In genomic region chr5:153781325-153781724, GRCh38 we compare ENCODE assay signal across 18 cellular contexts.
"Had no signal": no experiment of that assay in that cellular context is flagged by ENCODE, and none has a peak within 500 bp of the region (broad histone marks: within the 10 kb centered on the region; RNA-seq: fewer than 3 reads in every experiment).

No MANE protein-coding gene starts in this region.

- ATAC-seq: activated naive CD4-positive, alpha-beta T cell treated with anti-CD3 and anti-CD28 coated beads, Interleukin-2, amount 50 U/mL, for 72 hours; esophagus mucosa; left ventricle myocardium superior; natural killer cell; stimulated activated naive B cell treated with anti-CD40 and anti-IgM and Interleukin-4, amounts not matched to agents 10 μg/mL and 1 μg/mL and 100 μg/mL, for 72 hours had no signal

- FAIRE-seq: astrocyte, endometrium had no signal

- H3K4me3 ChIP-seq: adrenal gland, breast epithelium, coronary artery had no signal

- H3K9me3 ChIP-seq: adrenal gland, breast epithelium had no signal

- H3K27me3 ChIP-seq: adrenal gland, breast epithelium had no signal

- H3K27ac ChIP-seq: adrenal gland, breast epithelium, coronary artery, WERI-Rb-1 had no signal

- DNase-seq: activated CD4-positive, alpha-beta T cell treated with anti-CD3 and anti-CD28 coated beads, Interleukin-2, amount 50 U/mL, for 4 hours; activated gamma-delta T cell; adrenal gland; left ventricle myocardium superior; natural killer cell; occipital lobe; posterior cingulate gyrus; retina; stimulated activated naive B cell treated with anti-CD40 and anti-IgM and Interleukin-4, amounts not matched to agents 10 μg/mL and 1 μg/mL and 100 μg/mL, for 72 hours; T-helper 1 cell; T-helper 9 cell had no signal

- H3K4me1 ChIP-seq: adrenal gland, breast epithelium had no signal

- H3K36me3 ChIP-seq: adrenal gland, breast epithelium, WERI-Rb-1 had no signal
